ENCODE assay signal across 9 cellular contexts in the genomic region with DNA sequence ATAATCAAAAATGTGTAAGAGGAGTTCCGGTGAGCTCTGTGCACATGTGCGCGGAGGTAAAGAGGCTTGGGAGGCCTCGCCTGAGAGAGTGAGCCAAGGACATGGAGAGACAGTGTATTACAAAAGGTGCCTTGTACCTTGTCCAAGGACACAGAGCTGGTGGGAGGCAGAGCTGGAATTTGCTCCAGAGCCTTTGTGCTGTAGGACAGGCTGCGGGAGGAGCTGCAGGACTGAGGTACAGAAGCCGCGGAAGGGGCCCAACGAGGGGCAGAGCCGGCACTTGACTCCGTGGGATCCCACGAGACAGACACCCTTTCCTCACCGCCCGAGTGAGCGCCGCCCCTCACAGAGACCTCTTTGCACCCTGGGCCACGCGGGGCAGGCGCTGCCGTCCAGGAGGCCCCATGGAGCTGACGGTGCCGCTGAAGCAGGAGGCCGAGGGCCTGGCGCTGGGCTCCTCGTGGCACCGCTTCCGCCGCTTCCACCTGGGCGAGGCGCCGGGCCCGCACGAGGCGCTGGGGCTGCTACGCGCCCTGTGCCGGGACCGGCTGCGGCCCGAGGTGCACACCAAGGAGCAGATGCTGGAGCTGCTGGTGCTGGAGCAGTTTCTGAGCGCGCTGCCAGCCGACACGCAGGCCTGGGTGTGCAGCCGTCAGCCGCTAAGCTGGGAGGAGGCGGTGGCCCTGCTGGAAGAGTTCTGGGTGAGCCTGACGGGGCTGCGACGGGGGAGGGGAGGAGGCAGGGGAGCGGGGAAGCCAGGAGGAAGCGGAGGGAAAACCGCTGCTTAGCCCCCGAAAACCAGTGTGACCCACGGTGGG.
DNase-seq lines count a peak whose midpoint lies in the region; ATAC-seq and TF ChIP-seq lines count a peak whose summit lies in the region.
"Had no signal": no experiment of that assay in that cellular context is flagged by ENCODE, and none has a peak within 500 bp of the region (broad histone marks: within the 10 kb centered on the region; RNA-seq: fewer than 3 reads in every experiment).

No MANE protein-coding gene starts in this region.

- TF ChIP-seq EP300 in tibial nerve (IDR thresholded peaks at IDR 0.05), result no peak

- no peaks in the 10 kb centered on the region for H3K36me3 Mint-ChIP-seq in activated CD8-positive, alpha-beta memory T cell treated with anti-CD3 and anti-CD28 coated beads, Interleukin-2, amount 10 ng/mL, durations not matched to agents 7 days and 5 days

- H3K27ac Mint-ChIP-seq in activated CD8-positive, alpha-beta memory T cell treated with anti-CD3 and anti-CD28 coated beads, Interleukin-2, amount 10 ng/mL, durations not matched to agents 7 days and 5 days, result no peak overlapping the region

- no peaks in the 10 kb centered on the region for H3K9me3 Mint-ChIP-seq in activated CD8-positive, alpha-beta memory T cell treated with anti-CD3 and anti-CD28 coated beads, Interleukin-2, amount 10 ng/mL, durations not matched to agents 7 days and 5 days (ENCODE audit: low read depth)

- peak; percentile 43 for ATAC-seq in activated CD8-positive, alpha-beta memory T cell treated with anti-CD3 and anti-CD28 coated beads, Interleukin-2, amount 10 ng/mL, durations not matched to agents 7 days and 5 days
- ATAC-seq in GM19395 (IDR thresholded peaks at IDR 0.05; ENCODE audit: unreplicated experiment) (no peak), HG03439 (IDR thresholded peaks at IDR 0.05; ENCODE audit: unreplicated experiment) (no peak)

- H3K4me1 ChIP-seq in tibial nerve, result peaks cover 0 to 21% (median 5%) of the 10 kb centered on the region in 4 donors
- H3K4me1 ChIP-seq: BE2C had no signal

- 18 to 24% methylated on average over 32 to 35 of the region's 54 CpGs for WGBS in lower leg skin, 2 donors
- WGBS in tibial nerve, 2 donors, result 19 to 42% methylated on average over 17 to 50 of the region's 54 CpGs

- intact Hi-C loops in lower leg skin (cut with DNase I; ENCODE audit: low total_unique reads), result no loop called here

- TF ChIP-seq CTCF in choroid plexus epithelial cell (conservative IDR thresholded peaks at IDR 0.05; ENCODE audit: low read depth, low read length) (no peak), lower leg skin (IDR thresholded peaks at IDR 0.05) (no peak), tibial nerve (IDR thresholded peaks at IDR 0.05) (no peak)

- peak overlapping the region in 2 of 4 donors; percentile 29 to 33 for H3K27ac ChIP-seq in tibial nerve

- DNase-seq in activated CD8-positive, alpha-beta memory T cell treated with anti-CD3 and anti-CD28 coated beads, Interleukin-2, amount 10 ng/mL, durations not matched to agents 7 days and 5 days, result no peak
- no peak for DNase-seq in activated CD8-positive, alpha-beta memory T cell treated with anti-CD3 and anti-CD28 coated beads, Interleukin-2, amount 50 U/mL, for 48 hours
- DNase-seq in choroid plexus epithelial cell (ENCODE audit: low read depth), result peak; percentile 45
- no peak for DNase-seq in lower leg skin (ENCODE audit: low spot score in 2 of 2)
- DNase-seq in tibial nerve (ENCODE audit: low spot score in 2 of 2), result no peak
- DNase-seq in DMS114 treated with DMSO at 0.1 percent for 48 hours (lab: John Stamatoyannopoulos, UW; ENCODE audit: unreplicated experiment), result no peak
- DNase-seq: BE2C had no signal

- peak overlapping the region; percentile 8 for H3K4me3 Mint-ChIP-seq in activated CD8-positive, alpha-beta memory T cell treated with anti-CD3 and anti-CD28 coated beads, Interleukin-2, amount 10 ng/mL, durations not matched to agents 7 days and 5 days

- no peaks in the 10 kb centered on the region for H3K27me3 ChIP-seq in tibial nerve
- H3K27me3 ChIP-seq: BE2C had no signal

- peaks cover 6% of the 10 kb centered on the region for H3K27me3 Mint-ChIP-seq in activated CD8-positive, alpha-beta memory T cell treated with anti-CD3 and anti-CD28 coated beads, Interleukin-2, amount 10 ng/mL, durations not matched to agents 7 days and 5 days

- no peaks in the 10 kb centered on the region for H3K9me3 ChIP-seq in tibial nerve
- H3K9me3 ChIP-seq: BE2C had no signal

- no peaks in the 10 kb centered on the region for H3K36me3 ChIP-seq in tibial nerve
- H3K36me3 ChIP-seq: BE2C had no signal

- CTCF ChIA-PET in activated CD8-positive, alpha-beta memory T cell treated with anti-CD3 and anti-CD28 coated beads, Interleukin-2, amount 10 ng/mL, durations not matched to agents 7 days and 5 days (lab: Charles Lee), result interaction anchor here (0.6 to 2.3 kb wide), 4 partner anchors 9 to 637 kb away, joined by 3 to 6 read pairs (median 4); a partner anchor contains a TSS

- H3K4me3 ChIP-seq in choroid plexus epithelial cell (ENCODE audit: low read depth, low read length) (peak overlapping the region; percentile 54), lower leg skin (ENCODE audit: low read depth, poor library complexity, severe bottlenecking) (peak overlapping the region; percentile 17), tibial nerve (peak overlapping the region; percentile 15 to 46 (median 33))

- peaks cover 22% of the 10 kb centered on the region for H3K4me1 Mint-ChIP-seq in activated CD8-positive, alpha-beta memory T cell treated with anti-CD3 and anti-CD28 coated beads, Interleukin-2, amount 10 ng/mL, durations not matched to agents 7 days and 5 days

- TF ChIP-seq POLR2A in lower leg skin (IDR thresholded peaks at IDR 0.05), result no peak
- no peak for TF ChIP-seq POLR2A in tibial nerve (IDR thresholded peaks at IDR 0.05)
